Comparison of ENCODE assay signal across 7 cellular contexts in genomic region chr14:106061877-106062500, GRCh38.
DNase-seq lines count a peak whose midpoint lies in the region; ATAC-seq, FAIRE-seq and TF ChIP-seq lines count a peak whose summit lies in the region.
"Not testable (repeated sequence)": the region's sequence is repeated elsewhere in the genome, so short reads cannot be mapped to it uniquely, and the experiment has no call there.

No MANE protein-coding gene starts in this region.

- not testable (repeated sequence) for H3K27ac Mint-ChIP-seq in activated CD8-positive, alpha-beta T cell treated with anti-CD3 and anti-CD28 coated beads for 36 hours
- peak overlapping the region; percentile 23 to 30 for H3K27ac Mint-ChIP-seq in activated naive CD4-positive, alpha-beta T cell treated with anti-CD3 and anti-CD28 coated beads, Interleukin-2, amount 50 U/mL, for 72 hours

- not testable (repeated sequence) for H3K36me3 ChIP-seq in HepG2 (replicated peaks in 1 of 2; ENCODE audit: control insufficient read depth in 1 of 2, insufficient read depth in 2 of 2, low read length in 2 of 2)

- TF ChIP-seq RAD21 in HepG2 (CRISPR knock-in tag; IDR thresholded peaks at IDR 0.05), result not testable (repeated sequence)

- not testable (repeated sequence) for FAIRE-seq in HepG2 (lab: Jason Lieb, UNC)

- TF ChIP-seq EP300 in HepG2 (IDR thresholded peaks at IDR 0.05; ENCODE audit: low read depth in 2 of 2, low read length in 2 of 2); HepG2 (CRISPR knock-in tag; IDR thresholded peaks at IDR 0.05; ENCODE audit: borderline replicate concordance): not testable (repeated sequence)

- H4K20me1 ChIP-seq in HepG2 (ENCODE audit: insufficient read depth, low read length), result not testable (repeated sequence)

- not testable (repeated sequence) for BruUV-seq in HepG2 (replicated peaks; lab: Mats Ljungman, UMichigan)

- H3K9me3 ChIP-seq in HepG2 (ENCODE audit: low read length), result not testable (repeated sequence)

- not testable (repeated sequence) for H3K36me3 Mint-ChIP-seq in activated CD8-positive, alpha-beta T cell treated with anti-CD3 and anti-CD28 coated beads for 36 hours (ENCODE audit: low read depth); activated naive CD4-positive, alpha-beta T cell treated with anti-CD3 and anti-CD28 coated beads, Interleukin-2, amount 50 U/mL, for 72 hours

- H2AFZ ChIP-seq in HepG2 (ENCODE audit: low read length), result not testable (repeated sequence)

- in situ Hi-C loops in HepG2 (cut with HindIII; ENCODE audit: extremely low pct_ligation_motif_present, low pct_unique_long_range_greater_than_20kb), result not testable (repeated sequence)

- H3K27me3 Mint-ChIP-seq in activated CD8-positive, alpha-beta T cell treated with anti-CD3 and anti-CD28 coated beads for 36 hours, result peaks cover 13% of the 10 kb centered on the region

- H3K4me1 Mint-ChIP-seq in activated CD8-positive, alpha-beta T cell treated with anti-CD3 and anti-CD28 coated beads for 36 hours (ENCODE audit: low read depth), result peaks cover 14% of the 10 kb centered on the region

- DNase-seq in NCI-H1105 treated with DMSO at 0.1 percent for 48 hours (lab: John Stamatoyannopoulos, UW), result peak; percentile 59
- peak; percentile 86 for DNase-seq in activated CD8-positive, alpha-beta T cell treated with anti-CD3 and anti-CD28 coated beads for 36 hours
- DNase-seq in activated naive CD4-positive, alpha-beta T cell treated with anti-CD3 and anti-CD28 coated beads, Interleukin-2, amount 50 U/mL, for 72 hours (ENCODE audit: low spot score in 2 of 2), result peak; percentile 80 to 87
- DNase-seq in HepG2 (ENCODE audit: low spot score), result not testable (repeated sequence)
- peak; percentile 57 to 76 (median 73) for DNase-seq in stimulated activated CD4-positive, alpha-beta T cell treated with anti-CD3 and anti-CD28 coated beads, TNF-alpha, amount 100 ng/mL, for 1 hour (ENCODE audit: low read depth in 3 of 3, low spot score in 1 of 3)

- H3K9me3 Mint-ChIP-seq in activated CD8-positive, alpha-beta T cell treated with anti-CD3 and anti-CD28 coated beads for 36 hours; activated naive CD4-positive, alpha-beta T cell treated with anti-CD3 and anti-CD28 coated beads, Interleukin-2, amount 50 U/mL, for 72 hours: not testable (repeated sequence)

- POLR2A ChIA-PET in activated CD8-positive, alpha-beta T cell treated with anti-CD3 and anti-CD28 coated beads for 36 hours (lab: Charles Lee); HepG2 (lab: Yijun Ruan, JAX): not testable (repeated sequence)

- CTCF ChIA-PET in activated CD8-positive, alpha-beta T cell treated with anti-CD3 and anti-CD28 coated beads for 36 hours (lab: Charles Lee), result interaction anchor here (0.8 to 4.2 kb wide), 20 partner anchors 10 to 703 kb away, joined by 3 to 25 read pairs (median 4); no protein-coding TSS in a partner anchor
- CTCF ChIA-PET in HepG2 (lab: Yijun Ruan, JAX; ENCODE audit: low intra/inter-chr PET ratio, low total read pairs), result not testable (repeated sequence)

- 20% methylated on average over 5 of the region's 12 CpGs for WGBS in HepG2 (ENCODE audit: low lambda C conversion rate)

- ATAC-seq in SK-N-SH treated with all-trans-retinoic acid at 6 μM for 48 hours (peak; percentile 70; the same call in 2 of the 3 replicates), HepG2 (peak; percentile 66; the same call in 2 of the 3 replicates)
- ATAC-seq in activated CD8-positive, alpha-beta T cell treated with anti-CD3 and anti-CD28 coated beads for 36 hours, result peak; percentile 96
- ATAC-seq in activated naive CD4-positive, alpha-beta T cell treated with anti-CD3 and anti-CD28 coated beads, Interleukin-2, amount 50 U/mL, for 72 hours, result peak; percentile 90 to 95

- H3K27me3 ChIP-seq in HepG2 (ENCODE audit: control insufficient read depth in 1 of 2, insufficient read depth in 2 of 2, low read length in 2 of 2), result not testable (repeated sequence)

- not testable (repeated sequence) for H3K4me1 ChIP-seq in HepG2 (ENCODE audit: insufficient read depth, low read length)

- intact Hi-C loops in activated CD8-positive, alpha-beta T cell treated with anti-CD3 and anti-CD28 coated beads for 36 hours (cut with micrococcal nuclease); HepG2 (cut with micrococcal nuclease; ENCODE audit: unreplicated experiment): not testable (repeated sequence)

- TF ChIP-seq POLR2A in HepG2 (IDR thresholded peaks at IDR 0.05; ENCODE audit: insufficient read depth in 1 of 2, low read depth in 2 of 2, low read length in 2 of 2), result not testable (repeated sequence)

- H3K9ac ChIP-seq in HepG2 (ENCODE audit: insufficient read depth, low read depth, low read length), result not testable (repeated sequence)

- not testable (repeated sequence) for H3K4me3 ChIP-seq in GM12875 (ENCODE audit: low read depth, low read length); HepG2 (replicated peaks in 1 of 3; ENCODE audit: insufficient read depth in 1 of 3, low read depth in 2 of 3, low read length in 3 of 3)

- not testable (repeated sequence) for H3K27ac ChIP-seq in HepG2 (ENCODE audit: extremely low read length, insufficient read depth, low read length)

- H3K79me2 ChIP-seq in HepG2 (ENCODE audit: insufficient read depth, low read length), result not testable (repeated sequence)

- TF ChIP-seq CTCF in GM12875 (IDR thresholded peaks at IDR 0.05; ENCODE audit: borderline replicate concordance, insufficient read depth, low read depth, low read length) (peak; percentile 47; the same call in 1 of the 2 replicates), HepG2 (CRISPR knock-in tag; IDR thresholded peaks at IDR 0.05) (peak; percentile 66)
- TF ChIP-seq CTCF in activated CD8-positive, alpha-beta T cell treated with anti-CD3 and anti-CD28 coated beads for 36 hours (IDR thresholded peaks at IDR 0.05), result peak; percentile 61

- H3K4me3 Mint-ChIP-seq in activated CD8-positive, alpha-beta T cell treated with anti-CD3 and anti-CD28 coated beads for 36 hours, result not testable (repeated sequence)

- not testable (repeated sequence) for H3K4me2 ChIP-seq in HepG2 (ENCODE audit: low read depth, low read length)

TF ChIP-seq in HepG2, 621 proteins besides CTCF, POLR2A, EP300 and RAD21:
- TF ChIP-seq GABPB1 (CRISPR knock-in tag; IDR thresholded peaks at IDR 0.05) (peak; percentile 28; the same call in 1 of the 2 replicates), STAG1 (CRISPR knock-in tag; IDR thresholded peaks at IDR 0.05) (peak; percentile 51)
